8 cellular contexts compared by ENCODE assay signal in genomic region chr19:3132971-3133792, GRCh38. TPM values are rescaled to one million over a fixed set of nuclear protein-coding genes. Genes with fewer than 3 reads are reported as not detected.
DNase-seq lines count a peak whose midpoint lies in the region; ATAC-seq, FAIRE-seq and TF ChIP-seq lines count a peak whose summit lies in the region.

No MANE protein-coding gene starts in this region.

- peak; percentile 55 for DNase-seq in SK-N-SH
- DNase-seq in M059J (ENCODE audit: low read depth): peak; percentile 77
- peak; percentile 86 for DNase-seq in UCSD-AML1 (lab: John Stamatoyannopoulos, UW; ENCODE audit: unreplicated experiment)
- peak; percentile 85 for DNase-seq in GM12878 (ENCODE audit: low read depth, low spot score)
- peak; percentile 86 for DNase-seq in stimulated activated naive CD4-positive, alpha-beta T cell treated with Interleukin-2 at 50 U/mL for 16 hours (lab: John Stamatoyannopoulos, UW)

- no peaks in the 10 kb centered on the region for H3K36me3 ChIP-seq in SK-N-SH (replicated peaks in 1 of 2; ENCODE audit: control insufficient read depth in 1 of 2, insufficient read depth in 2 of 2, low read length in 1 of 2)
- H3K36me3 ChIP-seq in GM12878 (ENCODE audit: control insufficient read depth in 2 of 2, insufficient read depth in 2 of 2, low read length in 1 of 2): no peaks in the 10 kb centered on the region; a peak in 1 of 4 replicates
- H3K36me3 ChIP-seq in mucosa of rectum (ENCODE audit: control insufficient read depth in 2 of 2, insufficient read depth in 2 of 2, low read length in 2 of 2): no peaks in the 10 kb centered on the region

- BruUV-seq in GM12878 (replicated peaks; lab: Mats Ljungman, UMichigan): TSS peak; percentile 82

- no peaks in the 10 kb centered on the region for H3K9me3 ChIP-seq in SK-N-SH
- H3K9me3 ChIP-seq in GM12878 (replicated peaks; ENCODE audit: control insufficient read depth, insufficient read depth, low read length): no peaks in the 10 kb centered on the region
- H3K9me3 ChIP-seq in mucosa of rectum (ENCODE audit: control insufficient read depth in 2 of 2, low read length in 2 of 2): no peaks in the 10 kb centered on the region

- CTCF ChIA-PET in SK-N-SH (lab: Yijun Ruan, JAX): interaction anchor here (0.6 to 8.6 kb wide), 10 partner anchors 23 to 182 kb away, joined by 3 to 58 read pairs (median 4); no protein-coding TSS in a partner anchor
- CTCF ChIA-PET in GM12878 (lab: Yijun Ruan, JAX): interaction anchor here (0.9 to 6.7 kb wide), 5 partner anchors 10 to 43 kb away, joined by 3 to 117 read pairs (median 5); no protein-coding TSS in a partner anchor

- FAIRE-seq in GM12878 (lab: Jason Lieb, UNC): peak; percentile 87

- in situ Hi-C loops in GM12878 (cut with MboI): no loop called here

- H3F3A ChIP-seq in SK-N-SH (replicated peaks; ENCODE audit: insufficient read depth): peaks cover 4% of the 10 kb centered on the region

- RAD21 ChIA-PET in GM12878 (lab: Charles Lee; ENCODE audit: unreplicated experiment): interaction anchor here (0.6 to 1.6 kb wide), 4 partner anchors 26 to 98 kb away, joined by 3 to 5 read pairs (median 4); no protein-coding TSS in a partner anchor

- 51% methylated on average over 9 of the region's 24 CpGs for WGBS in SK-N-SH (ENCODE audit: low lambda C conversion rate)
- WGBS in GM12878 (ENCODE audit: insufficient coverage, insufficient replicate concordance, low lambda C conversion rate, missing lambda C conversion rate): 14% methylated on average over 24 of the region's 24 CpGs

- H4K20me1 ChIP-seq in SK-N-SH (ENCODE audit: insufficient read depth) (no peaks in the 10 kb centered on the region), GM12878 (ENCODE audit: control insufficient read depth, insufficient read depth) (no peaks in the 10 kb centered on the region)

- ATAC-seq in SK-N-SH treated with all-trans-retinoic acid at 6 μM for 48 hours: no peak; the same call in 2 of the 3 replicates
- peak; percentile 90 for ATAC-seq in GM12878
- no peak for ATAC-seq in HG03571 (IDR thresholded peaks at IDR 0.05; ENCODE audit: unreplicated experiment)

- POLR2A ChIA-PET in SK-N-SH (lab: Yijun Ruan, JAX): no interaction called here
- POLR2A ChIA-PET in GM12878 (lab: Charles Lee): interaction anchor here (0.6 to 1.4 kb wide), 6 partner anchors 9 to 286 kb away, joined by 3 to 7 read pairs (median 3); partner anchors contain the start of gene S1PR4

- H3K4me2 ChIP-seq in SK-N-SH (no peak overlapping the region), GM12878 (ENCODE audit: control insufficient read depth, insufficient read depth) (peak overlapping the region; percentile 84)

- H3K27me3 ChIP-seq in SK-N-SH (ENCODE audit: insufficient read depth): no peaks in the 10 kb centered on the region
- H3K27me3 ChIP-seq in GM12878 (replicated peaks in 1 of 2; ENCODE audit: control insufficient read depth in 2 of 2, insufficient read depth in 2 of 2, low read length in 1 of 2): no peaks in the 10 kb centered on the region
- H3K27me3 ChIP-seq in mucosa of rectum (ENCODE audit: control insufficient read depth in 2 of 2, insufficient read depth in 2 of 2, low read length in 2 of 2): no peaks in the 10 kb centered on the region

- H3K4me3 ChIP-seq in SK-N-SH (ENCODE audit: low read depth in 2 of 2, low read length in 1 of 2) (no peak overlapping the region), GM12878 (no peak overlapping the region; the same call in 1 of the 2 replicates), mucosa of rectum (ENCODE audit: low read length in 2 of 2) (peak overlapping the region in 1 of 2 donors; percentile 23)

- no peak overlapping the region for H3K9ac ChIP-seq in SK-N-SH
- H3K9ac ChIP-seq in GM12878 (ENCODE audit: control insufficient read depth, insufficient read depth, low read length): peak overlapping the region; percentile 63
- no peak overlapping the region for H3K9ac ChIP-seq in mucosa of rectum (ENCODE audit: low read depth in 1 of 2, low read length in 2 of 2)

- no peak for TF ChIP-seq EP300 in SK-N-SH (IDR thresholded peaks at IDR 0.05; ENCODE audit: borderline replicate concordance in 1 of 2, low read depth in 1 of 2, low read length in 1 of 2)
- TF ChIP-seq EP300 in GM12878 (IDR thresholded peaks at IDR 0.05; ENCODE audit: borderline replicate concordance in 1 of 2, control insufficient read depth in 1 of 2, low read depth in 2 of 2, low read length in 2 of 2): peak; percentile 61 to 83; a peak in 3 of 4 replicates

- H3K9me2 ChIP-seq in SK-N-SH: no peaks in the 10 kb centered on the region

- TF ChIP-seq CTCF in SK-N-SH (IDR thresholded peaks at IDR 0.05) (no peak), GM12878 (IDR thresholded peaks at IDR 0.05 in 2 of 3, conservative IDR thresholded peaks at IDR 0.05 in 1 of 3; ENCODE audit: control insufficient read depth in 2 of 3, extremely low read depth in 1 of 3, insufficient read depth in 1 of 3, low read depth in 3 of 3, low read length in 3 of 3) (no peak)

- TF ChIP-seq POLR2A in GM12878 (IDR thresholded peaks at IDR 0.05; ENCODE audit: low read depth, low read length): peak; percentile 58; the same call in 1 of the 2 replicates

- intact Hi-C loops in GM12878 (cut with micrococcal nuclease; ENCODE audit: unreplicated experiment): no loop called here

- H2AFZ ChIP-seq in SK-N-SH (ENCODE audit: low read depth) (no peak overlapping the region), GM12878 (ENCODE audit: control insufficient read depth, low read depth, low read length) (peak overlapping the region; percentile 73)

- no peak for TF ChIP-seq RAD21 in SK-N-SH (IDR thresholded peaks at IDR 0.05; ENCODE audit: low read length)
- no peak for TF ChIP-seq RAD21 in GM12878 (IDR thresholded peaks at IDR 0.05; ENCODE audit: insufficient read depth, low read depth, low read length)

- H3K4me1 ChIP-seq in SK-N-SH (ENCODE audit: control insufficient read depth in 1 of 2, insufficient read depth in 2 of 2, low read depth in 1 of 2, low read length in 1 of 2) (peaks cover 0 to 2% of the 10 kb centered on the region in 2 experiments; a peak in 1 of 4 replicates), GM12878 (ENCODE audit: control insufficient read depth, insufficient read depth, low read length) (peaks cover 17% of the 10 kb centered on the region), mucosa of rectum (ENCODE audit: control insufficient read depth in 2 of 2, insufficient read depth in 2 of 2, low read length in 2 of 2) (no peaks in the 10 kb centered on the region)

- H3K79me2 ChIP-seq in SK-N-SH (ENCODE audit: insufficient read depth) (no peaks in the 10 kb centered on the region), GM12878 (ENCODE audit: control insufficient read depth, insufficient read depth, low read length) (peaks cover 13% of the 10 kb centered on the region)

- SMC1A ChIA-PET in GM12878 (lab: Charles Lee; ENCODE audit: uncharacterized antibody, unreplicated experiment): interaction anchor here (0.9 to 1.9 kb wide), 6 partner anchors 9 to 182 kb away, joined by 3 to 7 read pairs (median 4); no protein-coding TSS in a partner anchor

- peak overlapping the region in 1 of 2 experiments; percentile 6; a peak in 1 of 4 replicates for H3K27ac ChIP-seq in SK-N-SH (ENCODE audit: low read depth in 2 of 2, low read length in 1 of 2)
- peak overlapping the region; percentile 84 for H3K27ac ChIP-seq in GM12878 (ENCODE audit: control insufficient read depth, insufficient read depth)
- H3K27ac ChIP-seq in mucosa of rectum (ENCODE audit: low read depth in 2 of 2, low read length in 2 of 2): peak overlapping the region; percentile 55 to 58

RNA-seq across cellular contexts. Expression of gene GNA15, which starts 2.7 kb away (rescaled TPM):
- polyA plus RNA-seq in SK-N-SH (2012; rRNA removed) (0.05 and 0.13 TPM in 2 replicates), GM12878 (2011; rRNA removed) (10.2 and 16.6 TPM in 2 replicates), GM12878 (2014; fragmentation: Illumina TruSeq; extraction: Trizol) (2.5 and 7.3 TPM in 2 replicates), GM12878 (2014; fragmentation: Nextera tagmentation; extraction: Ambion mirVana) (1 to 10 TPM in 1 of 2 experiments, under 1 TPM in 1; 0.42 to 1.7 TPM), GM12878 (2014; rRNA removed) (13.0 and 13.8 TPM in 2 replicates), GM12878 (2016; fragmentation: Nextera tagmentation; extraction: Ambion mirVana) (10 to 100 TPM in 1 of 2 experiments, 1 to 10 TPM in 1; 8.7 to 10.1 TPM)
- polyA plus RNA-seq in SK-N-SH (2012; cell fraction: cytosol; rRNA removed): 0.03 and 0.04 TPM in 2 replicates
- 0.15 and 0.21 TPM in 2 replicates for polyA plus RNA-seq in SK-N-SH (2012; cell fraction: nucleus; rRNA removed)
- total RNA-seq in M059J (2014; rRNA removed; shearing (Covaris generic)): not detected in 2 replicates
- 17.5 and 19.5 TPM in 2 replicates for total RNA-seq in GM12878 (2013; cell fraction: nucleolus; rRNA removed)
- total RNA-seq in GM12878 (2014; rRNA removed) (16.7 and 18.0 TPM in 2 replicates), GM12878 (2014; rRNA removed; fragmentation: Illumina TruSeq; extraction: Trizol) (8.7 and 9.5 TPM in 2 replicates), GM12878 (2021) (16.2 and 16.9 TPM in 2 replicates)
- 1.9 TPM for polyA plus RNA-seq in GM12878 (2011; ENCODE audit: low read depth)
- polyA plus RNA-seq in GM12878 (2011; cell fraction: cytosol; rRNA removed): 23.5 and 26.3 TPM in 2 replicates
- 16.4 and 17.5 TPM in 2 replicates for polyA plus RNA-seq in GM12878 (2011; cell fraction: nucleus; rRNA removed)
- polyA plus RNA-seq in GM12878 (2012): 6.3 and 11.1 TPM in 2 replicates
- polyA minus RNA-seq in GM12878 (2011; rRNA and poly(A)+ RNA removed): 13.3 and 23.2 TPM in 2 replicates
- polyA minus RNA-seq in GM12878 (2011; cell fraction: cytosol; rRNA and poly(A)+ RNA removed): 10.2 and 11.1 TPM in 2 replicates
- polyA minus RNA-seq in GM12878 (2011; cell fraction: nucleus; rRNA and poly(A)+ RNA removed): 4.6 and 6.2 TPM in 2 replicates

RNA-seq across cellular contexts. Expression of gene GNA11, which starts 39.0 kb away (rescaled TPM):
- polyA plus RNA-seq in SK-N-SH (2012; rRNA removed): 14.6 and 32.4 TPM in 2 replicates
- 14.6 and 27.8 TPM in 2 replicates for polyA plus RNA-seq in SK-N-SH (2012; cell fraction: cytosol; rRNA removed)
- 33.0 and 35.6 TPM in 2 replicates for polyA plus RNA-seq in SK-N-SH (2012; cell fraction: nucleus; rRNA removed)
- total RNA-seq in M059J (2014; rRNA removed; shearing (Covaris generic)): 38.0 and 69.7 TPM in 2 replicates
- 5.3 and 6.9 TPM in 2 replicates for total RNA-seq in GM12878 (2013; cell fraction: nucleolus; rRNA removed)
- 5.0 and 6.8 TPM in 2 replicates for total RNA-seq in GM12878 (2014; rRNA removed)
- total RNA-seq in GM12878 (2014; rRNA removed; fragmentation: Illumina TruSeq; extraction: Trizol): 3.0 and 4.7 TPM in 2 replicates
- 9.7 and 10.6 TPM in 2 replicates for total RNA-seq in GM12878 (2021)
- 3.1 TPM for polyA plus RNA-seq in GM12878 (2011; ENCODE audit: low read depth)
- 1.1 and 1.6 TPM in 2 replicates for polyA plus RNA-seq in GM12878 (2011; rRNA removed)
- 3.6 and 4.8 TPM in 2 replicates for polyA plus RNA-seq in GM12878 (2011; cell fraction: cytosol; rRNA removed)
- 6.0 and 6.4 TPM in 2 replicates for polyA plus RNA-seq in GM12878 (2011; cell fraction: nucleus; rRNA removed)
- polyA plus RNA-seq in GM12878 (2012): 5.0 and 5.7 TPM in 2 replicates
- polyA plus RNA-seq in GM12878 (2014; fragmentation: Illumina TruSeq; extraction: Trizol): 7.5 and 7.9 TPM in 2 replicates
- under 1 TPM; 0.07 to 0.21 TPM for polyA plus RNA-seq in GM12878 (2014; fragmentation: Nextera tagmentation; extraction: Ambion mirVana)
- polyA plus RNA-seq in GM12878 (2014; rRNA removed): 5.5 and 6.4 TPM in 2 replicates
- polyA plus RNA-seq in GM12878 (2016; fragmentation: Nextera tagmentation; extraction: Ambion mirVana): 1 to 10 TPM; 1.9 to 2.2 TPM
- polyA minus RNA-seq in GM12878 (2011; rRNA and poly(A)+ RNA removed): 5.2 and 7.8 TPM in 2 replicates
- 1.6 and 2.8 TPM in 2 replicates for polyA minus RNA-seq in GM12878 (2011; cell fraction: cytosol; rRNA and poly(A)+ RNA removed)
- polyA minus RNA-seq in GM12878 (2011; cell fraction: nucleus; rRNA and poly(A)+ RNA removed): 0.60 and 2.1 TPM in 2 replicates

RNA-seq across cellular contexts. Expression of gene S1PR4, which starts 45.4 kb away (rescaled TPM):
- polyA plus RNA-seq in SK-N-SH (2012; rRNA removed) (not detected in 2 replicates), GM12878 (2011; rRNA removed) (not detected in 2 replicates), GM12878 (2014; fragmentation: Illumina TruSeq; extraction: Trizol) (0.54 TPM in 1 of 2 replicates, not detected in the other), GM12878 (2014; fragmentation: Nextera tagmentation; extraction: Ambion mirVana) (1 to 10 TPM in 1 of 2 experiments, under 1 TPM in 1; 0.19 to 1.2 TPM), GM12878 (2014; rRNA removed) (35.7 and 44.5 TPM in 2 replicates), GM12878 (2016; fragmentation: Nextera tagmentation; extraction: Ambion mirVana) (10 to 100 TPM; 42.2 to 43.3 TPM)
- polyA plus RNA-seq in SK-N-SH (2012; cell fraction: cytosol; rRNA removed): not detected in 2 replicates
- polyA plus RNA-seq in SK-N-SH (2012; cell fraction: nucleus; rRNA removed): 0.18 and 0.27 TPM in 2 replicates
- total RNA-seq in M059J (2014; rRNA removed; shearing (Covaris generic)): not detected in 2 replicates
- total RNA-seq in GM12878 (2013; cell fraction: nucleolus; rRNA removed): 25.9 and 29.4 TPM in 2 replicates
- total RNA-seq in GM12878 (2014; rRNA removed) (50.1 and 57.7 TPM in 2 replicates), GM12878 (2014; rRNA removed; fragmentation: Illumina TruSeq; extraction: Trizol) (4.7 and 6.1 TPM in 2 replicates), GM12878 (2021) (32.4 and 33.7 TPM in 2 replicates)
- 5.5 TPM for polyA plus RNA-seq in GM12878 (2011; ENCODE audit: low read depth)
- 0.04 TPM in 1 of 2 replicates, not detected in the other for polyA plus RNA-seq in GM12878 (2011; cell fraction: cytosol; rRNA removed)
- 0.26 and 0.33 TPM in 2 replicates for polyA plus RNA-seq in GM12878 (2011; cell fraction: nucleus; rRNA removed)
- 20.4 and 25.5 TPM in 2 replicates for polyA plus RNA-seq in GM12878 (2012)
- not detected in 2 replicates for polyA minus RNA-seq in GM12878 (2011; rRNA and poly(A)+ RNA removed)
- polyA minus RNA-seq in GM12878 (2011; cell fraction: cytosol; rRNA and poly(A)+ RNA removed): not detected in 2 replicates
- polyA minus RNA-seq in GM12878 (2011; cell fraction: nucleus; rRNA and poly(A)+ RNA removed): 0.29 TPM in 1 of 2 replicates, not detected in the other

RNA-seq across cellular contexts. Expression of gene NCLN, which starts 52.5 kb away (rescaled TPM):
- polyA plus RNA-seq in SK-N-SH (2012; rRNA removed) (67.0 and 69.0 TPM in 2 replicates), GM12878 (2011; rRNA removed) (10.7 and 29.5 TPM in 2 replicates), GM12878 (2014; fragmentation: Illumina TruSeq; extraction: Trizol) (2.3 and 11.6 TPM in 2 replicates), GM12878 (2014; fragmentation: Nextera tagmentation; extraction: Ambion mirVana) (1 to 10 TPM; 2.2 to 7.2 TPM), GM12878 (2014; rRNA removed) (42.6 and 64.0 TPM in 2 replicates), GM12878 (2016; fragmentation: Nextera tagmentation; extraction: Ambion mirVana) (10 to 100 TPM; 71.8 to 75.2 TPM)
- 23.8 and 45.1 TPM in 2 replicates for polyA plus RNA-seq in SK-N-SH (2012; cell fraction: cytosol; rRNA removed)
- 131 and 133 TPM in 2 replicates for polyA plus RNA-seq in SK-N-SH (2012; cell fraction: nucleus; rRNA removed)
- 44.7 and 76.1 TPM in 2 replicates for total RNA-seq in M059J (2014; rRNA removed; shearing (Covaris generic))
- total RNA-seq in GM12878 (2013; cell fraction: nucleolus; rRNA removed): 37.3 and 45.2 TPM in 2 replicates
- total RNA-seq in GM12878 (2014; rRNA removed) (35.0 and 43.0 TPM in 2 replicates), GM12878 (2014; rRNA removed; fragmentation: Illumina TruSeq; extraction: Trizol) (14.5 and 18.6 TPM in 2 replicates), GM12878 (2021) (69.2 and 79.1 TPM in 2 replicates)
- 8.1 TPM for polyA plus RNA-seq in GM12878 (2011; ENCODE audit: low read depth)
- polyA plus RNA-seq in GM12878 (2011; cell fraction: cytosol; rRNA removed): 38.7 and 57.3 TPM in 2 replicates
- 95.1 and 119 TPM in 2 replicates for polyA plus RNA-seq in GM12878 (2011; cell fraction: nucleus; rRNA removed)
- 36.4 and 40.2 TPM in 2 replicates for polyA plus RNA-seq in GM12878 (2012)
- polyA minus RNA-seq in GM12878 (2011; rRNA and poly(A)+ RNA removed): 28.0 and 50.8 TPM in 2 replicates
- polyA minus RNA-seq in GM12878 (2011; cell fraction: cytosol; rRNA and poly(A)+ RNA removed): 25.0 and 25.9 TPM in 2 replicates
- 12.5 and 24.5 TPM in 2 replicates for polyA minus RNA-seq in GM12878 (2011; cell fraction: nucleus; rRNA and poly(A)+ RNA removed)

Comparison
In these comparisons a context has a peak if more than half of its experiments do, and no peak if none do; other contexts are left out.
1. Of the 26 proteins assayed by ChIP-seq in both GM12878 and SK-N-SH: peak only in GM12878: CHD2, EP300, FOXM1, JUND, MXI1, NFIC and 3 more; only in SK-N-SH: none; in both: none; in neither: 17.